Comparison of ENCODE assay signal across 8 cellular contexts in the genomic region with DNA sequence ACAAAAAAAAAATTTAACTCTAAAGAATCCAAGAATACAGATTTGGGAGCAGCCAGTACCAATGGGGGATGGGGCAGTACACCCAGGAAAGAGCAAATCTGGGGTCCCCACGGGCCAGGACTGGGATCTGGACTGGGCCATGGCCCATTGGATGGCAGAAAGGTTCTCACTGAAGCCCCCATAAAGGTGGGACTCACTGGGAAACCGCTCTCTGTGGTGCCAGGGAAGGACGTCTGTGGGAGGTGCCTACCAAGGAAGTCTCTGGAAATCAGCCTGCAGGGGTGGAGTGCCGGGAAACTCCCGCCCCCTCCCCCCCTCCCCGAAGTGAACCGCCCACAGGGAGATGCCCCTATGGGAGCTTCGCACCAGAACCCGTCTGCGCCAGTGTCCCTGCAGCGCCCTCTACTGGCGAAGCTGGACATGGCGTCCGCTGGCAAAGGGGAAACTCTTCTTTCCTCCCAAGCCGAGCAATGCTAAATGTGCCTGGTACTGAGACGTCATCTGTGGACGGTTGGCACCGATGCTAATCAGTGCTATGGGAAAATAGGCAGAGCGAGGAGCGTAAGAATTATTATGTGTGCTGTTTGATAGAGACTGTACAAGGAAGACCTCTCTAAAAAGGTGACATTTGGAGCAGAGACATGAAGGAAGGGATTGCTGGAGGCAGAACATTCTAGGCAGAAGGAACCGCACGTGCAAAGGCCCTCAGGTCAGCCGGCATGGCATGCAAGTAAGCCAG.
DNase-seq lines count a peak whose midpoint lies in the region; ATAC-seq, FAIRE-seq and TF ChIP-seq lines count a peak whose summit lies in the region.

No MANE protein-coding gene starts in this region.

- TF ChIP-seq CTCF in D721Med (IDR thresholded peaks at IDR 0.05; ENCODE audit: insufficient read depth, missing control alignments) (peak; percentile 69), colonic mucosa (IDR thresholded peaks at IDR 0.05) (peak; percentile 92)

- no peak overlapping the region for H3K23ac ChIP-seq in mesenchymal stem cell (ENCODE audit: low read length in 2 of 2)

- H3K9me3 Mint-ChIP-seq in activated CD4-positive, alpha-beta T cell treated with anti-CD3 and anti-CD28 coated beads, Interleukin-2, amount 10 ng/mL, durations not matched to agents 24 days and 14 days = peaks cover 6% of the 10 kb centered on the region

- peaks cover 28% of the 10 kb centered on the region for H3K4me1 Mint-ChIP-seq in activated CD4-positive, alpha-beta T cell treated with anti-CD3 and anti-CD28 coated beads, Interleukin-2, amount 10 ng/mL, durations not matched to agents 24 days and 14 days

- H3K9me3 ChIP-seq in colonic mucosa (no peaks in the 10 kb centered on the region), mesenchymal stem cell (ENCODE audit: control insufficient read depth, low read length) (no peaks in the 10 kb centered on the region)

- H2BK120ac ChIP-seq in mesenchymal stem cell (ENCODE audit: low read depth, low read length) = no peak overlapping the region

- FAIRE-seq in D721Med (lab: Jason Lieb, UNC) = no peak

- H2BK15ac ChIP-seq in mesenchymal stem cell (ENCODE audit: low read depth, poor library complexity, severe bottlenecking) = no peak overlapping the region

- no peaks in the 10 kb centered on the region for H3K27me3 ChIP-seq in colonic mucosa
- no peaks in the 10 kb centered on the region for H3K27me3 ChIP-seq in mesenchymal stem cell (ENCODE audit: control insufficient read depth in 1 of 2, insufficient read depth in 1 of 2, low read length in 2 of 2)

- H3K4ac ChIP-seq in mesenchymal stem cell (ENCODE audit: low read depth in 1 of 2, low read length in 2 of 2) = no peak overlapping the region

- H2AK5ac ChIP-seq in mesenchymal stem cell (ENCODE audit: low read length, severe bottlenecking) = no peak overlapping the region

- intact Hi-C loops in activated CD4-positive, alpha-beta T cell treated with anti-CD3 and anti-CD28 coated beads, Interleukin-2, amount 10 ng/mL, durations not matched to agents 24 days and 14 days (cut with micrococcal nuclease) = loop anchor here (2.0 to 10.0 kb wide), 2 partner anchors 66 to 984 kb away; no protein-coding TSS in a partner anchor
- intact Hi-C loops in colonic mucosa (cut with DNase I) = loop anchor here (5.0 to 10.0 kb wide), 2 partner anchors 63 to 266 kb away; no protein-coding TSS in a partner anchor

- H3K36me3 Mint-ChIP-seq in activated CD4-positive, alpha-beta T cell treated with anti-CD3 and anti-CD28 coated beads, Interleukin-2, amount 10 ng/mL, durations not matched to agents 24 days and 14 days (ENCODE audit: low read depth) = peaks cover 9% of the 10 kb centered on the region

- H3K36me3 ChIP-seq in colonic mucosa (no peaks in the 10 kb centered on the region), mesenchymal stem cell (ENCODE audit: control insufficient read depth in 1 of 2, insufficient read depth in 2 of 2, low read depth in 1 of 2, low read length in 2 of 2) (no peaks in the 10 kb centered on the region)

- no peak overlapping the region for H4K8ac ChIP-seq in mesenchymal stem cell (ENCODE audit: low read length)

- peak overlapping the region in 1 of 2 experiments; percentile 14 for H3K14ac ChIP-seq in mesenchymal stem cell (ENCODE audit: low read length in 2 of 2)

- peak overlapping the region in 1 of 2 experiments; percentile 34 for H2BK12ac ChIP-seq in mesenchymal stem cell (ENCODE audit: low read length in 2 of 2)

- no peak overlapping the region for H3K4me3 Mint-ChIP-seq in activated CD4-positive, alpha-beta T cell treated with anti-CD3 and anti-CD28 coated beads, Interleukin-2, amount 10 ng/mL, durations not matched to agents 24 days and 14 days

- H3K27ac Mint-ChIP-seq in activated CD4-positive, alpha-beta T cell treated with anti-CD3 and anti-CD28 coated beads, Interleukin-2, amount 10 ng/mL, durations not matched to agents 24 days and 14 days = peak overlapping the region; percentile 67

- WGBS in mesenchymal stem cell = 46% methylated on average over 23 of the region's 23 CpGs

- no peak overlapping the region for H2BK5ac ChIP-seq in mesenchymal stem cell (ENCODE audit: low read depth, low read length, poor library complexity, severe bottlenecking)

- ATAC-seq in GM21786 (IDR thresholded peaks at IDR 0.05; ENCODE audit: unreplicated experiment) (peak; percentile 81), HG02840 (IDR thresholded peaks at IDR 0.05; ENCODE audit: low FRiP score, unreplicated experiment) (no peak)

- no peak overlapping the region for H2AFZ ChIP-seq in mesenchymal stem cell (ENCODE audit: low read depth, low read length)

- no peak overlapping the region for H3K4me2 ChIP-seq in mesenchymal stem cell (ENCODE audit: low read length, poor library complexity, severe bottlenecking)

- no peaks in the 10 kb centered on the region for H3K4me1 ChIP-seq in colonic mucosa
- H3K4me1 ChIP-seq in mesenchymal stem cell (ENCODE audit: control insufficient read depth, insufficient read depth, low read depth, low read length) = no peaks in the 10 kb centered on the region

- H3K27me3 Mint-ChIP-seq in activated CD4-positive, alpha-beta T cell treated with anti-CD3 and anti-CD28 coated beads, Interleukin-2, amount 10 ng/mL, durations not matched to agents 24 days and 14 days = no peaks in the 10 kb centered on the region

- H3K79me1 ChIP-seq in mesenchymal stem cell (replicated peaks; ENCODE audit: low read length, poor library complexity, severe bottlenecking) = no peaks in the 10 kb centered on the region

- H3K4me3 ChIP-seq in colonic mucosa (no peak overlapping the region), mesenchymal stem cell (ENCODE audit: insufficient read depth in 1 of 2, low read depth in 1 of 2, low read length in 2 of 2) (no peak overlapping the region)

- no peak overlapping the region for H4K91ac ChIP-seq in mesenchymal stem cell (ENCODE audit: low read length)

- no peak overlapping the region for H3K27ac ChIP-seq in colonic mucosa
- H3K27ac ChIP-seq in mesenchymal stem cell (ENCODE audit: low read length, poor library complexity, severe bottlenecking) = no peak overlapping the region

- DNase-seq in D721Med (ENCODE audit: insufficient read length, low spot score) = peak; percentile 27
- peak; percentile 5 for DNase-seq in NCI-H146 treated with DMSO at 0.1 percent for 48 hours (lab: John Stamatoyannopoulos, UW; ENCODE audit: unreplicated experiment)
- DNase-seq in activated CD4-positive, alpha-beta T cell treated with anti-CD3 and anti-CD28 coated beads, Interleukin-2, amount 10 ng/mL, durations not matched to agents 24 days and 14 days = peak; percentile 93
- peak; percentile 83 for DNase-seq in colonic mucosa
- peak; percentile 65 for DNase-seq in mesenchymal stem cell
- peak; percentile 46 to 50 for DNase-seq in stimulated activated CD8-positive, alpha-beta memory T cell treated with anti-CD3 and anti-CD28 coated beads, Interleukin-4, amount 100 ng/mL, for 4 hours (ENCODE audit: low read depth in 2 of 2, low spot score in 1 of 2)

- H3K18ac ChIP-seq in mesenchymal stem cell (ENCODE audit: low read depth in 1 of 2, low read length in 2 of 2) = no peak overlapping the region

- H3K9ac ChIP-seq in colonic mucosa (ENCODE audit: low read depth in 2 of 2, low read length in 2 of 2) = no peak overlapping the region
- no peak overlapping the region for H3K9ac ChIP-seq in mesenchymal stem cell (ENCODE audit: low read length)

Comparison
In these comparisons a context has a peak if more than half of its experiments do, and no peak if none do; other contexts are left out.
1. DNase-seq: peak in every context shown above with its lines; median percentile 93 in activated CD4-positive, alpha-beta T cell treated with anti-CD3 and anti-CD28 coated beads, Interleukin-2, amount 10 ng/mL, durations not matched to agents 24 days and 14 days; 83 in colonic mucosa; 65 in mesenchymal stem cell; 48 in stimulated activated CD8-positive, alpha-beta memory T cell treated with anti-CD3 and anti-CD28 coated beads, Interleukin-4, amount 100 ng/mL, for 4 hours; 27 in D721Med; 5 in NCI-H146 treated with DMSO at 0.1 percent for 48 hours.